In genomic region chr1:218380125-218380977, GRCh38 we compare ENCODE assay signal across 8 cellular contexts. TPM values are rescaled to one million over a fixed set of nuclear protein-coding genes. Genes with fewer than 3 reads are reported as not detected.
DNase-seq lines count a peak whose midpoint lies in the region; ATAC-seq, FAIRE-seq and TF ChIP-seq lines count a peak whose summit lies in the region.

No MANE protein-coding gene starts in this region.

- H3K4me1 ChIP-seq in heart left ventricle (peaks cover 0 to 40% (median 13%) of the 10 kb centered on the region in 12 donors), upper lobe of right lung (peaks cover 24% of the 10 kb centered on the region), small intestine (ENCODE audit: control insufficient read depth in 2 of 2, insufficient read depth in 1 of 2, low read depth in 1 of 2, low read length in 1 of 2) (no peaks in the 10 kb centered on the region), Karpas-422 (ENCODE audit: low read length) (no peaks in the 10 kb centered on the region)

- H3K79me2 ChIP-seq in Karpas-422 (ENCODE audit: low read length), result no peaks in the 10 kb centered on the region

- H3K9me3 ChIP-seq in heart left ventricle, result no peaks in the 10 kb centered on the region
- no peaks in the 10 kb centered on the region for H3K9me3 ChIP-seq in upper lobe of right lung
- no peaks in the 10 kb centered on the region for H3K9me3 ChIP-seq in small intestine (ENCODE audit: control insufficient read depth, low read depth)
- no peaks in the 10 kb centered on the region for H3K9me3 ChIP-seq in Karpas-422 (ENCODE audit: low read length)

- intact Hi-C loops in heart left ventricle (cut with DNase I) (no loop called here), cardiac septum (cut with DNase I) (no loop called here), upper lobe of right lung (cut with DNase I) (no loop called here)

- H3K27me3 ChIP-seq in heart left ventricle (no peaks in the 10 kb centered on the region), upper lobe of right lung (no peaks in the 10 kb centered on the region), small intestine (ENCODE audit: control insufficient read depth in 2 of 2, insufficient read depth in 2 of 2, low read length in 2 of 2) (no peaks in the 10 kb centered on the region), Karpas-422 (ENCODE audit: low read length) (no peaks in the 10 kb centered on the region)

- H3K4me3 ChIP-seq in heart left ventricle, result no peak overlapping the region
- H3K4me3 ChIP-seq in upper lobe of right lung, result no peak overlapping the region
- no peak overlapping the region for H3K4me3 ChIP-seq in small intestine (ENCODE audit: low read depth in 1 of 2, low read length in 2 of 2)
- H3K4me3 ChIP-seq in Karpas-422 (ENCODE audit: low read length), result no peak overlapping the region

- H3K9me2 ChIP-seq in Karpas-422 (replicated peaks; ENCODE audit: insufficient read depth, low read length), result no peaks in the 10 kb centered on the region

- WGBS in heart left ventricle, 4 donors, result 54 to 69% (median 62%) methylated on average over 7 of the region's 7 CpGs
- WGBS in small intestine, 3 donors, result 82 to 86% (median 85%) methylated on average over 7 of the region's 7 CpGs

- no peak for FAIRE-seq in small intestine (lab: Jason Lieb, UNC)

- H2AFZ ChIP-seq in Karpas-422 (ENCODE audit: low read length), result no peak overlapping the region

- H3K9ac ChIP-seq in Karpas-422 (ENCODE audit: low read length), result no peak overlapping the region

- no peak for TF ChIP-seq POLR2A in heart left ventricle (IDR thresholded peaks at IDR 0.05)

- H3K27ac ChIP-seq in heart left ventricle (peak overlapping the region in 5 of 12 donors; percentile 1 to 43 (median 20)), upper lobe of right lung (peak overlapping the region; percentile 31), small intestine (ENCODE audit: low read depth in 1 of 2, low read length in 1 of 2) (no peak overlapping the region), Karpas-422 (ENCODE audit: low read length) (no peak overlapping the region)

- H3K36me3 ChIP-seq in heart left ventricle, result no peaks in the 10 kb centered on the region
- H3K36me3 ChIP-seq in upper lobe of right lung, result no peaks in the 10 kb centered on the region
- no peaks in the 10 kb centered on the region for H3K36me3 ChIP-seq in small intestine (ENCODE audit: control insufficient read depth in 2 of 2, insufficient read depth in 2 of 2, low read length in 2 of 2)
- H3K36me3 ChIP-seq in Karpas-422 (ENCODE audit: insufficient read depth, low read length), result no peaks in the 10 kb centered on the region

- TF ChIP-seq CTCF in heart left ventricle (IDR thresholded peaks at IDR 0.05) (no peak), upper lobe of right lung (IDR thresholded peaks at IDR 0.05) (no peak)

- DNase-seq in heart left ventricle (peak in 1 of 5 donors; percentile 24), cardiac septum (ENCODE audit: low spot score) (no peak), amniotic epithelial cell (ENCODE audit: low read depth) (peak; percentile 77), islet precursor cell (peak; percentile 77), upper lobe of right lung (no peak), small intestine (no peak), inferior parietal cortex (ENCODE audit: extremely low spot score) (no peak), Karpas-422 (no peak)

- ATAC-seq in heart left ventricle (peak; percentile 33 to 48 (median 40)), upper lobe of right lung (peak; percentile 92)

- H3K4me2 ChIP-seq in Karpas-422 (ENCODE audit: low read depth, low read length, poor library complexity, severe bottlenecking), result no peak overlapping the region

- H4K20me1 ChIP-seq in Karpas-422 (ENCODE audit: insufficient read depth, low read depth, low read length), result 0 out of 2 replicates have a peak, but pooled peaks cover 3% of the 10 kb centered on the region

RNA-seq across cellular contexts. Expression of gene TGFB2, which starts 35.2 kb away (rescaled TPM):
- 10 to 100 TPM in 4 of 9 donors, 1 to 10 TPM in 5; 1.6 to 23.6 (median 6.6) TPM for total RNA-seq in heart left ventricle
- 1 to 10 TPM in 1 of 2 donors, under 1 TPM in 1; 0.76 to 2.3 TPM for polyA plus RNA-seq in heart left ventricle
- total RNA-seq in cardiac septum, result 40.5 TPM
- 19.8 TPM for total RNA-seq in upper lobe of right lung
- under 1 TPM in 2 of 3 donors, not detected in 1; 0.49 to 0.81 TPM for polyA plus RNA-seq in small intestine
- total RNA-seq in Karpas-422 (2014; rRNA removed; shearing (Covaris generic); ENCODE audit: low replicate concordance), result not detected in 2 replicates

Comparison
In these comparisons a context has a peak if more than half of its experiments do, and no peak if none do; other contexts are left out.
1. DNase-seq: peak in amniotic epithelial cell (single experiment) and islet precursor cell (single experiment); none in cardiac septum (single experiment), upper lobe of right lung (single experiment), small intestine (single experiment), inferior parietal cortex (single experiment) and Karpas-422 (single experiment).